Comparison of ENCODE assay signal across 1 cellular context in genomic region chr6:111808493-111808892, GRCh38.
TF ChIP-seq lines count a peak whose summit lies in the region.

No MANE protein-coding gene starts in this region.

TF ChIP-seq in H1, 55 proteins besides CTCF, POLR2A, EP300 and RAD21:
- TF ChIP-seq ZNF274 (IDR thresholded peaks at IDR 0.05; ENCODE audit: borderline replicate concordance, extremely low read depth, low read length) (no peak), BACH1 (IDR thresholded peaks at IDR 0.05; ENCODE audit: low read length) (no peak), SP4 (IDR thresholded peaks at IDR 0.05; ENCODE audit: low read length) (no peak), SAP30 (IDR thresholded peaks at IDR 0.05; ENCODE audit: insufficient read depth, insufficient replicate concordance, low read length) (no peak), SP1 (IDR thresholded peaks at IDR 0.05; ENCODE audit: low read depth, low read length) (no peak), GTF2F1 (IDR thresholded peaks at IDR 0.05; ENCODE audit: borderline replicate concordance, low read depth, low read length) (no peak), TAF1 (IDR thresholded peaks at IDR 0.05; ENCODE audit: low read depth, low read length) (no peak), SIX5 (IDR thresholded peaks at IDR 0.05; ENCODE audit: low read depth, low read length) (no peak), RNF2 (IDR thresholded peaks at IDR 0.05; ENCODE audit: borderline replicate concordance, low read depth, low read length, missing control alignments, poor library complexity, severe bottlenecking) (no peak), ASH2L (IDR thresholded peaks at IDR 0.05; ENCODE audit: low read length) (no peak), FOSL1 (IDR thresholded peaks at IDR 0.05; ENCODE audit: insufficient read depth, low read depth, low read length) (no peak), TBP (IDR thresholded peaks at IDR 0.05; ENCODE audit: low read depth, low read length) (no peak)
